ENCODE assay signal across 1 cellular context in genomic region chr1:41322835-41323234, GRCh38.
TF ChIP-seq lines count a peak whose summit lies in the region.

No MANE protein-coding gene starts in this region.

TF ChIP-seq in K562, 482 proteins besides CTCF, POLR2A, EP300 and RAD21 (continued from another document):
- TF ChIP-seq JUND (IDR thresholded peaks at IDR 0.05; ENCODE audit: borderline replicate concordance, low read depth, low read length) (peak; percentile 18; the same call in 1 of the 2 replicates), JUND (tag; IDR thresholded peaks at IDR 0.05; ENCODE audit: borderline replicate concordance, low read depth, low read length) (no peak), ATF1 (CRISPR knock-in tag; IDR thresholded peaks at IDR 0.05) (no peak), ATF1 (tag; IDR thresholded peaks at IDR 0.05) (no peak), ETS1 (conservative IDR thresholded peaks at IDR 0.05; ENCODE audit: control insufficient read depth, low read depth, low read length) (no peak), MIER1 (IDR thresholded peaks at IDR 0.05; ENCODE audit: low read depth) (no peak), ZBED1 (IDR thresholded peaks at IDR 0.05) (no peak), ZKSCAN3 (CRISPR knock-in tag; IDR thresholded peaks at IDR 0.05) (0 out of 2 replicates have a peak, but pooled peaks have one; percentile 50), ARID1B (IDR thresholded peaks at IDR 0.05) (no peak), CTBP1 (IDR thresholded peaks at IDR 0.05; ENCODE audit: borderline replicate concordance) (no peak; the same call in 1 of the 2 replicates), CEBPB (tag; IDR thresholded peaks at IDR 0.05) (no peak), PBX2 (CRISPR knock-in tag; IDR thresholded peaks at IDR 0.05; ENCODE audit: low read depth) (no peak), PBX2 (tag; conservative IDR thresholded peaks at IDR 0.05; ENCODE audit: low read depth) (no peak), CC2D1A (IDR thresholded peaks at IDR 0.05) (peak; percentile 63; the same call in 1 of the 2 replicates), RBM22 (IDR thresholded peaks at IDR 0.05; ENCODE audit: low read depth, low read length, poor library complexity, severe bottlenecking) (no peak), SFPQ (IDR thresholded peaks at IDR 0.05; ENCODE audit: low read depth, low read length) (no peak)
- TF ChIP-seq, protein P1, sequence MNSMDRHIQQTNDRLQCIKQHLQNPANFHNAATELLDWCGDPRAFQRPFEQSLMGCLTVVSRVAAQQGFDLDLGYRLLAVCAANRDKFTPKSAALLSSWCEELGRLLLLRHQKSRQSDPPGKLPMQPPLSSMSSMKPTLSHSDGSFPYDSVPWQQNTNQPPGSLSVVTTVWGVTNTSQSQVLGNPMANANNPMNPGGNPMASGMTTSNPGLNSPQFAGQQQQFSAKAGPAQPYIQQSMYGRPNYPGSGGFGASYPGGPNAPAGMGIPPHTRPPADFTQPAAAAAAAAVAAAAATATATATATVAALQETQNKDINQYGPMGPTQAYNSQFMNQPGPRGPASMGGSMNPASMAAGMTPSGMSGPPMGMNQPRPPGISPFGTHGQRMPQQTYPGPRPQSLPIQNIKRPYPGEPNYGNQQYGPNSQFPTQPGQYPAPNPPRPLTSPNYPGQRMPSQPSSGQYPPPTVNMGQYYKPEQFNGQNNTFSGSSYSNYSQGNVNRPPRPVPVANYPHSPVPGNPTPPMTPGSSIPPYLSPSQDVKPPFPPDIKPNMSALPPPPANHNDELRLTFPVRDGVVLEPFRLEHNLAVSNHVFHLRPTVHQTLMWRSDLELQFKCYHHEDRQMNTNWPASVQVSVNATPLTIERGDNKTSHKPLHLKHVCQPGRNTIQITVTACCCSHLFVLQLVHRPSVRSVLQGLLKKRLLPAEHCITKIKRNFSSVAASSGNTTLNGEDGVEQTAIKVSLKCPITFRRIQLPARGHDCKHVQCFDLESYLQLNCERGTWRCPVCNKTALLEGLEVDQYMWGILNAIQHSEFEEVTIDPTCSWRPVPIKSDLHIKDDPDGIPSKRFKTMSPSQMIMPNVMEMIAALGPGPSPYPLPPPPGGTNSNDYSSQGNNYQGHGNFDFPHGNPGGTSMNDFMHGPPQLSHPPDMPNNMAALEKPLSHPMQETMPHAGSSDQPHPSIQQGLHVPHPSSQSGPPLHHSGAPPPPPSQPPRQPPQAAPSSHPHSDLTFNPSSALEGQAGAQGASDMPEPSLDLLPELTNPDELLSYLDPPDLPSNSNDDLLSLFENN (IDR thresholded peaks at IDR 0.05; ENCODE audit: low read depth in 2 of 2, low read length in 2 of 2), result no peak
